Comparison of ENCODE assay signal across 26 cellular contexts in genomic region chr7:44709011-44709915, GRCh38. TPM values are rescaled to one million over a fixed set of nuclear protein-coding genes. Genes with fewer than 3 reads are reported as not detected.
DNase-seq lines count a peak whose midpoint lies in the region; ATAC-seq, FAIRE-seq and TF ChIP-seq lines count a peak whose summit lies in the region.
"Had no signal": no experiment of that assay in that cellular context is flagged by ENCODE, and none has a peak within 500 bp of the region (broad histone marks: within the 10 kb centered on the region; RNA-seq: fewer than 3 reads in every experiment).

No MANE protein-coding gene starts in this region.

- H3K9ac ChIP-seq in HepG2 (ENCODE audit: insufficient read depth, low read depth, low read length) (no peak overlapping the region), colonic mucosa (ENCODE audit: low read depth in 2 of 2, low read length in 2 of 2) (no peak overlapping the region)

- no peak overlapping the region for H3K4me2 ChIP-seq in HepG2 (ENCODE audit: low read depth, low read length)

- ATAC-seq in HepG2 (no peak), right lobe of liver (no peak), HG02840 (IDR thresholded peaks at IDR 0.05; ENCODE audit: low FRiP score, unreplicated experiment) (no peak)
- no peak for ATAC-seq in naive thymus-derived CD8-positive, alpha-beta T cell
- ATAC-seq: upper lobe of right lung had no signal

- no peaks in the 10 kb centered on the region for H3K9me3 ChIP-seq in HepG2 (ENCODE audit: low read length)
- H3K9me3 ChIP-seq in right lobe of liver = no peaks in the 10 kb centered on the region
- no peaks in the 10 kb centered on the region for H3K9me3 ChIP-seq in colonic mucosa
- H3K9me3 ChIP-seq: esophagus squamous epithelium, upper lobe of right lung had no signal

- peaks cover 0 to 28% (median 6%) of the 10 kb centered on the region in 3 donors for H3K36me3 Mint-ChIP-seq in naive thymus-derived CD8-positive, alpha-beta T cell
- peaks cover 15% of the 10 kb centered on the region for H3K36me3 Mint-ChIP-seq in endothelial cell (ENCODE audit: low read depth, unreplicated experiment)

- in situ Hi-C loops in HepG2 (cut with HindIII; ENCODE audit: extremely low pct_ligation_motif_present, low pct_unique_long_range_greater_than_20kb) = no loop called here

- no TSS peak for BruUV-seq in HepG2 (replicated peaks; lab: Mats Ljungman, UMichigan)

- H3K4me3 Mint-ChIP-seq in naive thymus-derived CD8-positive, alpha-beta T cell = no peak overlapping the region
- no peak overlapping the region for H3K4me3 Mint-ChIP-seq in endothelial cell (ENCODE audit: unreplicated experiment)
- H3K4me3 Mint-ChIP-seq: activated naive CD4-positive, alpha-beta T cell treated with anti-CD3 and anti-CD28 coated beads, Interleukin-2, amount 50 U/mL, for 24 hours had no signal

- H3K4me1 Mint-ChIP-seq in naive thymus-derived CD8-positive, alpha-beta T cell = peaks cover 5 to 9% (median 8%) of the 10 kb centered on the region in 4 donors
- H3K4me1 Mint-ChIP-seq in endothelial cell (ENCODE audit: unreplicated experiment) = no peaks in the 10 kb centered on the region

- H3K4me3 ChIP-seq in HepG2 (replicated peaks in 1 of 3; ENCODE audit: insufficient read depth in 1 of 3, low read depth in 2 of 3, low read length in 3 of 3) (no peak overlapping the region), right lobe of liver (no peak overlapping the region), colonic mucosa (no peak overlapping the region)
- H3K4me3 ChIP-seq: esophagus squamous epithelium, lung, upper lobe of right lung had no signal

- no peak overlapping the region for H2AFZ ChIP-seq in HepG2 (ENCODE audit: low read length)

- TF ChIP-seq EP300 in HepG2 (IDR thresholded peaks at IDR 0.05; ENCODE audit: low read depth in 2 of 2, low read length in 2 of 2) (no peak), HepG2 (CRISPR knock-in tag; IDR thresholded peaks at IDR 0.05; ENCODE audit: borderline replicate concordance) (no peak)

- POLR2A ChIA-PET in HepG2 (lab: Yijun Ruan, JAX) (interaction anchor here (1.0 to 1.2 kb wide), 2 partner anchors 31 to 127 kb away, joined by 3 read pairs; partner anchors contain the start of gene TMED4), RWPE1 (lab: Yijun Ruan, JAX; ENCODE audit: low non-redundant PET) (interaction anchor here (0.6 kb wide), 1 partner anchor 12 kb away, joined by 4 read pairs; no protein-coding TSS in a partner anchor)
- POLR2A ChIA-PET in naive thymus-derived CD8-positive, alpha-beta T cell (lab: Charles Lee) = interaction anchor here (0.6 kb wide), 1 partner anchor 434 kb away, joined by 6 read pairs; no protein-coding TSS in a partner anchor

- H3K36me3 ChIP-seq in HepG2 (replicated peaks in 1 of 2; ENCODE audit: control insufficient read depth in 1 of 2, insufficient read depth in 2 of 2, low read length in 2 of 2) (peaks cover 4 to 12% of the 10 kb centered on the region in 2 experiments; a peak in 2 of 5 replicates), right lobe of liver (peaks cover 0 to 21% (median under 1%) of the 10 kb centered on the region in 4 donors), colonic mucosa (peaks cover 11% of the 10 kb centered on the region)

- H4K20me1 ChIP-seq in HepG2 (ENCODE audit: insufficient read depth, low read length) = no peaks in the 10 kb centered on the region

- H3K79me2 ChIP-seq in HepG2 (ENCODE audit: insufficient read depth, low read length) = no peaks in the 10 kb centered on the region

- H3K27ac ChIP-seq in HepG2 (ENCODE audit: extremely low read length, insufficient read depth, low read length) (no peak overlapping the region), right lobe of liver (no peak overlapping the region), RWPE1 (peak overlapping the region; percentile 48), colonic mucosa (no peak overlapping the region)
- H3K27ac ChIP-seq: C4-2B, esophagus squamous epithelium, upper lobe of right lung had no signal

- DNase-seq in HepG2 (ENCODE audit: low spot score) (no peak), right lobe of liver (no peak), RWPE1 (ENCODE audit: low spot score) (no peak), endothelial cell (ENCODE audit: low spot score) (no peak), colonic mucosa (no peak)
- DNase-seq in naive thymus-derived CD8-positive, alpha-beta T cell = no peak
- DNase-seq: activated CD4-positive, alpha-beta T cell treated with anti-CD3 and anti-CD28 coated beads for 1 hour; effector memory CD4-positive, alpha-beta T cell; esophagus squamous epithelium; HCEC 1CT; Kasumi-1; kidney; NCI-H1048; NCI-H1930; NCI-H2227 treated with DMSO at 0.1 percent for 48 hours; NCI-H82; retina; stimulated activated CD4-positive, alpha-beta T cell treated with anti-CD3 and anti-CD28 coated beads, Interleukin-12 subunit alpha, Interleukin-12 subunit beta, amount 100 ng/mL, for 4 hours; stimulated activated CD4-positive, alpha-beta T cell treated with anti-CD3 and anti-CD28 coated beads, Interleukin-4, amount 100 ng/mL, for 4 hours; upper lobe of right lung had no signal

- TF ChIP-seq POLR2A in HepG2 (IDR thresholded peaks at IDR 0.05; ENCODE audit: insufficient read depth in 1 of 2, low read depth in 2 of 2, low read length in 2 of 2) = no peak
- TF ChIP-seq POLR2A in right lobe of liver (IDR thresholded peaks at IDR 0.05) = no peak

- no peak for FAIRE-seq in HepG2 (lab: Jason Lieb, UNC)
- FAIRE-seq: HTR-8/SVneo, kidney, TTC549 had no signal

- TF ChIP-seq CTCF in HepG2 (CRISPR knock-in tag; IDR thresholded peaks at IDR 0.05) = no peak
- TF ChIP-seq CTCF in right lobe of liver (IDR thresholded peaks at IDR 0.05) = no peak
- TF ChIP-seq CTCF in RWPE1 (conservative IDR thresholded peaks at IDR 0.05; ENCODE audit: low read depth) = no peak
- TF ChIP-seq CTCF in endothelial cell (IDR thresholded peaks at IDR 0.05; ENCODE audit: unreplicated experiment) = no peak
- TF ChIP-seq CTCF in colonic mucosa (IDR thresholded peaks at IDR 0.05) = no peak

- H3K9me3 Mint-ChIP-seq in naive thymus-derived CD8-positive, alpha-beta T cell = no peaks in the 10 kb centered on the region
- H3K9me3 Mint-ChIP-seq in endothelial cell (ENCODE audit: unreplicated experiment) = no peaks in the 10 kb centered on the region
- H3K9me3 Mint-ChIP-seq: activated naive CD4-positive, alpha-beta T cell treated with anti-CD3 and anti-CD28 coated beads, Interleukin-2, amount 50 U/mL, for 24 hours had no signal

- H3K27me3 Mint-ChIP-seq in naive thymus-derived CD8-positive, alpha-beta T cell = no peaks in the 10 kb centered on the region
- H3K27me3 Mint-ChIP-seq in endothelial cell (ENCODE audit: unreplicated experiment) = peaks cover 16% of the 10 kb centered on the region
- H3K27me3 Mint-ChIP-seq: activated naive CD4-positive, alpha-beta T cell treated with anti-CD3 and anti-CD28 coated beads, Interleukin-2, amount 50 U/mL, for 24 hours had no signal

- no peaks in the 10 kb centered on the region for H3K27me3 ChIP-seq in HepG2 (ENCODE audit: control insufficient read depth in 1 of 2, insufficient read depth in 2 of 2, low read length in 2 of 2)
- H3K27me3 ChIP-seq in right lobe of liver = no peaks in the 10 kb centered on the region
- no peaks in the 10 kb centered on the region for H3K27me3 ChIP-seq in colonic mucosa
- H3K27me3 ChIP-seq: esophagus squamous epithelium, upper lobe of right lung had no signal

- peak overlapping the region in 8 of 10 donors; percentile 14 to 88 (median 60) for H3K27ac Mint-ChIP-seq in naive thymus-derived CD8-positive, alpha-beta T cell
- no peak overlapping the region for H3K27ac Mint-ChIP-seq in endothelial cell (ENCODE audit: unreplicated experiment)
- H3K27ac Mint-ChIP-seq: activated naive CD4-positive, alpha-beta T cell treated with anti-CD3 and anti-CD28 coated beads, Interleukin-2, amount 50 U/mL, for 24 hours had no signal

- intact Hi-C loops in HepG2 (cut with micrococcal nuclease; ENCODE audit: unreplicated experiment) = no loop called here
- intact Hi-C loops in right lobe of liver (cut with DNase I) = no loop called here
- intact Hi-C loops in colonic mucosa (cut with DNase I) = no loop called here

- TF ChIP-seq RAD21 in HepG2 (CRISPR knock-in tag; IDR thresholded peaks at IDR 0.05) = no peak

- H3K4me1 ChIP-seq in HepG2 (ENCODE audit: insufficient read depth, low read length) = peaks cover 38% of the 10 kb centered on the region
- no peaks in the 10 kb centered on the region for H3K4me1 ChIP-seq in right lobe of liver
- H3K4me1 ChIP-seq in colonic mucosa = no peaks in the 10 kb centered on the region
- H3K4me1 ChIP-seq: esophagus squamous epithelium, upper lobe of right lung had no signal

- CTCF ChIA-PET in HepG2 (lab: Yijun Ruan, JAX; ENCODE audit: low intra/inter-chr PET ratio, low total read pairs) (no interaction called here), RWPE1 (lab: Yijun Ruan, JAX) (no interaction called here)

- WGBS in HepG2 (ENCODE audit: low lambda C conversion rate) = 90% methylated on average over 12 of the region's 19 CpGs
- WGBS in right lobe of liver (ENCODE audit: insufficient coverage, low coverage, low lambda C conversion rate, missing lambda C conversion rate) = 68% methylated on average over 3 of the region's 19 CpGs

RNA-seq across cellular contexts. Expression of gene ZMIZ2, which starts 39.4 kb away (rescaled TPM):
- 4.1 and 4.9 TPM in 2 replicates for total RNA-seq in HepG2 (2016; rRNA removed; fragmentation: Illumina TruSeq; extraction: Trizol)
- total RNA-seq in HepG2 (2016; cell fraction: cytosol; rRNA removed; fragmentation: Illumina TruSeq; extraction: Trizol; ENCODE audit: low read depth) = 5.1 and 5.7 TPM in 2 replicates
- 3.1 and 6.7 TPM in 2 replicates for total RNA-seq in HepG2 (2016; cell fraction: insoluble cytoplasmic fraction; rRNA removed; fragmentation: Illumina TruSeq; extraction: Trizol)
- 5.7 and 7.3 TPM in 2 replicates for total RNA-seq in HepG2 (2016; cell fraction: membrane; rRNA removed; fragmentation: Illumina TruSeq; extraction: Trizol)
- total RNA-seq in HepG2 (2016; cell fraction: nucleus; rRNA removed; fragmentation: Illumina TruSeq; extraction: Trizol) = 10.0 and 10.4 TPM in 2 replicates
- 7.9 and 9.7 TPM in 2 replicates for polyA plus RNA-seq in HepG2 (2011; rRNA removed)
- 1.1 and 1.8 TPM in 2 replicates for polyA plus RNA-seq in HepG2 (2011; cell fraction: cytosol; rRNA removed)
- 68.3 and 74.7 TPM in 2 replicates for polyA plus RNA-seq in HepG2 (2011; cell fraction: nucleus; rRNA removed)
- 12.0 and 15.7 TPM in 2 replicates for polyA plus RNA-seq in HepG2 (2012)
- polyA plus RNA-seq in HepG2 (2016; cell fraction: cytosol; fragmentation: Illumina TruSeq; extraction: Trizol; ENCODE audit: low read depth) = 2.6 and 3.0 TPM in 2 replicates
- 6.4 and 10.1 TPM in 2 replicates for polyA plus RNA-seq in HepG2 (2016; cell fraction: insoluble cytoplasmic fraction; fragmentation: Illumina TruSeq; extraction: Trizol; ENCODE audit: low read depth)
- polyA plus RNA-seq in HepG2 (2016; cell fraction: membrane; fragmentation: Illumina TruSeq; extraction: Trizol; ENCODE audit: low read depth) = 8.9 and 10.4 TPM in 2 replicates
- 47.2 and 57.0 TPM in 2 replicates for polyA plus RNA-seq in HepG2 (2016; cell fraction: nucleus; fragmentation: Illumina TruSeq; extraction: Trizol; ENCODE audit: insufficient read depth, low read depth)
- polyA minus RNA-seq in HepG2 (2011; rRNA and poly(A)+ RNA removed; ENCODE audit: low replicate concordance) = 17.5 and 23.0 TPM in 2 replicates
- 2.9 and 4.7 TPM in 2 replicates for polyA minus RNA-seq in HepG2 (2011; cell fraction: cytosol; rRNA and poly(A)+ RNA removed)
- polyA minus RNA-seq in HepG2 (2011; cell fraction: nucleus; rRNA and poly(A)+ RNA removed) = 34.2 and 43.8 TPM in 2 replicates
- total RNA-seq in right lobe of liver = 10 to 100 TPM in 4 of 6 experiments, 1 to 10 TPM in 2; 8.6 to 36.3 (median 28.6) TPM
- 100 to 1,000 TPM; 142 to 149 TPM for total RNA-seq in naive thymus-derived CD8-positive, alpha-beta T cell
- polyA plus RNA-seq in naive thymus-derived CD8-positive, alpha-beta T cell = 1 to 10 TPM; 2.6 to 8.1 (median 4.9) TPM
- total RNA-seq in endothelial cell (ENCODE audit: unreplicated experiment) = 70.9 TPM
- 100 to 1,000 TPM in 1 of 2 donors, 10 to 100 TPM in 1; 61.8 to 112 TPM for total RNA-seq in colonic mucosa
